In genomic region chr1:185467125-185467524, GRCh38 we compare ENCODE assay signal across 20 cellular contexts.
"Had no signal": no experiment of that assay in that cellular context is flagged by ENCODE, and none has a peak within 500 bp of the region (broad histone marks: within the 10 kb centered on the region; RNA-seq: fewer than 3 reads in every experiment).

No MANE protein-coding gene starts in this region.

- ATAC-seq: esophagus mucosa; heart left ventricle; left colon; mucosa of descending colon; naive thymus-derived CD8-positive, alpha-beta T cell; stimulated activated naive CD8-positive, alpha-beta T cell treated with anti-CD3 and anti-CD28 coated beads, Interleukin-15, Interleukin-2, amounts not matched to agents 100 U/mL and 50 U/mL, for 24 hours had no signal

- H3K4me3 ChIP-seq: dorsolateral prefrontal cortex, heart left ventricle, mucosa of descending colon, sigmoid colon, skin epidermis, suprapubic skin, thyroid gland, upper lobe of left lung, vagina had no signal

- H3K36me3 ChIP-seq: heart left ventricle, sigmoid colon, suprapubic skin, thyroid gland, upper lobe of left lung, vagina had no signal

- H3K27me3 ChIP-seq: dorsolateral prefrontal cortex, heart left ventricle, sigmoid colon, suprapubic skin, thyroid gland, upper lobe of left lung, vagina had no signal

- H3K36me3 Mint-ChIP-seq: naive thymus-derived CD8-positive, alpha-beta T cell had no signal

- H3K9me3 Mint-ChIP-seq: naive thymus-derived CD8-positive, alpha-beta T cell had no signal

- H3K9me3 ChIP-seq: heart left ventricle, mucosa of descending colon, sigmoid colon, suprapubic skin, thyroid gland, upper lobe of left lung, vagina had no signal

- DNase-seq: cortex of kidney; dorsolateral prefrontal cortex; effector CD8-positive, alpha-beta T cell; heart left ventricle; hippocampal formation; left colon; mammary epithelial cell; mucosa of descending colon; naive thymus-derived CD8-positive, alpha-beta T cell; sigmoid colon; stimulated activated naive CD8-positive, alpha-beta T cell treated with anti-CD3 and anti-CD28 coated beads, Interleukin-15, Interleukin-2, amounts not matched to agents 100 U/mL and 50 U/mL, for 24 hours; thyroid gland had no signal

- FAIRE-seq: endometrium, frontal cortex had no signal

- H3K27ac ChIP-seq: dorsolateral prefrontal cortex, heart left ventricle, sigmoid colon, skin epidermis, suprapubic skin, thyroid gland, upper lobe of left lung, vagina had no signal

- H3K4me3 Mint-ChIP-seq: naive thymus-derived CD8-positive, alpha-beta T cell; neural crest cell had no signal

- H3K4me1 ChIP-seq: heart left ventricle, sigmoid colon, suprapubic skin, thyroid gland, upper lobe of left lung, vagina had no signal
